ENCODE assay signal across 33 cellular contexts in genomic region chr12:13275366-13275765, GRCh38.
DNase-seq lines count a peak whose midpoint lies in the region; ATAC-seq and TF ChIP-seq lines count a peak whose summit lies in the region.
"Had no signal": no experiment of that assay in that cellular context is flagged by ENCODE, and none has a peak within 500 bp of the region (broad histone marks: within the 10 kb centered on the region; RNA-seq: fewer than 3 reads in every experiment).

No MANE protein-coding gene starts in this region.

- H3K4me3 Mint-ChIP-seq in CD4-positive, alpha-beta T cell = no peak overlapping the region
- no peak overlapping the region for H3K4me3 Mint-ChIP-seq in naive thymus-derived CD8-positive, alpha-beta T cell
- H3K4me3 Mint-ChIP-seq: activated CD4-positive, alpha-beta memory T cell treated with anti-CD3 and anti-CD28 coated beads for 36 hours; activated naive CD8-positive, alpha-beta T cell; activated T-helper 17 cell treated with anti-CD3 and anti-CD28 coated beads, Interleukin-2, amount 50 U/mL, for 72 hours; central memory CD8-positive, alpha-beta T cell; natural killer cell; stimulated activated naive B cell treated with anti-CD40 and anti-IgM and Interleukin-4, amounts not matched to agents 10 μg/mL and 1 μg/mL and 100 μg/mL, for 72 hours had no signal

- peaks cover 21% of the 10 kb centered on the region for H3K4me1 ChIP-seq in hepatocyte (ENCODE audit: insufficient read depth)
- H3K4me1 ChIP-seq: foreskin keratinocyte, SJSA1 had no signal

- H3K4me3 ChIP-seq in hepatocyte = no peak overlapping the region
- H3K4me3 ChIP-seq: Peyer's patch, right lobe of liver, SJSA1, suprapubic skin had no signal

- no peak overlapping the region for H3K27ac Mint-ChIP-seq in CD4-positive, alpha-beta T cell
- no peak overlapping the region for H3K27ac Mint-ChIP-seq in naive thymus-derived CD8-positive, alpha-beta T cell
- H3K27ac Mint-ChIP-seq: activated CD4-positive, alpha-beta memory T cell treated with anti-CD3 and anti-CD28 coated beads for 36 hours; activated naive CD8-positive, alpha-beta T cell; activated T-helper 17 cell treated with anti-CD3 and anti-CD28 coated beads, Interleukin-2, amount 50 U/mL, for 72 hours; natural killer cell; stimulated activated naive B cell treated with anti-CD40 and anti-IgM and Interleukin-4, amounts not matched to agents 10 μg/mL and 1 μg/mL and 100 μg/mL, for 72 hours had no signal

- H3K27me3 Mint-ChIP-seq in CD4-positive, alpha-beta T cell = peaks cover 57% of the 10 kb centered on the region
- peaks cover 28 to 50% (median 45%) of the 10 kb centered on the region in 5 donors for H3K27me3 Mint-ChIP-seq in naive thymus-derived CD8-positive, alpha-beta T cell

- no peaks in the 10 kb centered on the region for H3K9me2 ChIP-seq in hepatocyte (replicated peaks; ENCODE audit: insufficient read depth)

- H3K36me3 ChIP-seq in hepatocyte (replicated peaks; ENCODE audit: insufficient read depth, low read depth) = no peaks in the 10 kb centered on the region
- H3K36me3 ChIP-seq: Peyer's patch, right lobe of liver, SJSA1, suprapubic skin had no signal

- H4K20me1 ChIP-seq in hepatocyte (ENCODE audit: insufficient read depth, poor library complexity, severe bottlenecking) = no peaks in the 10 kb centered on the region

- H2AFZ ChIP-seq in hepatocyte = no peak overlapping the region

- no peaks in the 10 kb centered on the region for H3K9me3 ChIP-seq in hepatocyte (ENCODE audit: low read depth)
- H3K9me3 ChIP-seq in CD4-positive, alpha-beta T cell (ENCODE audit: control insufficient read depth, low read length) = no peaks in the 10 kb centered on the region
- H3K9me3 ChIP-seq: Peyer's patch, right lobe of liver, SJSA1, suprapubic skin had no signal

- POLR2A ChIA-PET in CD4-positive, alpha-beta T cell (lab: Charles Lee) = no interaction called here
- POLR2A ChIA-PET in naive thymus-derived CD8-positive, alpha-beta T cell (lab: Charles Lee) = no interaction called here

- intact Hi-C loops in CD4-positive, alpha-beta T cell (cut with DNase I, micrococcal nuclease) = loop anchor here in 1 of 2 experiments (5.0 kb wide), 1 partner anchor 1392 kb away; no protein-coding TSS in a partner anchor

- no peak overlapping the region for H3K4me2 ChIP-seq in hepatocyte

- H3K27ac ChIP-seq in angular gyrus (ENCODE audit: low read depth, low read length) (peak overlapping the region; percentile 9), hepatocyte (peak overlapping the region; percentile 27)
- no peak overlapping the region for H3K27ac ChIP-seq in CD4-positive, alpha-beta T cell (ENCODE audit: low read depth, low read length)
- H3K27ac ChIP-seq: foreskin keratinocyte, Peyer's patch, right lobe of liver, SJSA1, suprapubic skin had no signal

- no peak for TF ChIP-seq CTCF in hepatocyte (IDR thresholded peaks at IDR 0.05; ENCODE audit: poor library complexity)
- no peak for TF ChIP-seq CTCF in CD4-positive, alpha-beta T cell (IDR thresholded peaks at IDR 0.05)

- peak; percentile 18 for DNase-seq in NCI-H82 (lab: John Stamatoyannopoulos, UW)
- DNase-seq in NCI-H82 treated with DMSO at 0.1 percent for 48 hours (lab: John Stamatoyannopoulos, UW; ENCODE audit: unreplicated experiment) = no peak
- no peak for DNase-seq in hepatocyte (ENCODE audit: low spot score)
- no peak for DNase-seq in NCI-H187 treated with DMSO at 0.1 percent for 48 hours (lab: John Stamatoyannopoulos, UW)
- DNase-seq in CD4-positive, alpha-beta T cell = no peak
- DNase-seq in naive thymus-derived CD8-positive, alpha-beta T cell = no peak
- DNase-seq: activated CD4-positive, alpha-beta memory T cell treated with anti-CD3 and anti-CD28 coated beads for 36 hours; activated CD8-positive, alpha-beta memory T cell treated with anti-CD3 and anti-CD28 coated beads, Interleukin-2, amount 50 U/mL, for 48 hours; C1 segment of cervical spinal cord; effector CD4-positive, alpha-beta T cell; foreskin keratinocyte; GDM1; KG1; left ventricle myocardium superior; midbrain; natural killer cell; NCI-H146; Peyer's patch; posterior cingulate gyrus; right lobe of liver; stimulated activated CD4-positive, alpha-beta T cell treated with anti-CD3 and anti-CD28 coated beads, Interleukin-12 subunit alpha, Interleukin-12 subunit beta, amount 100 ng/mL, for 4 hours; stimulated activated CD4-positive, alpha-beta T cell treated with anti-CD3 and anti-CD28 coated beads, Interleukin-4, amount 100 ng/mL, for 24 hours; stimulated activated naive B cell treated with anti-CD40 and anti-IgM and Interleukin-4, amounts not matched to agents 10 μg/mL and 1 μg/mL and 100 μg/mL, for 72 hours; T-helper 1 cell had no signal

- no peak for ATAC-seq in CD4-positive, alpha-beta T cell (ENCODE audit: poor library complexity)
- ATAC-seq in naive thymus-derived CD8-positive, alpha-beta T cell = no peak
- no peak for ATAC-seq in GM18873 (IDR thresholded peaks at IDR 0.05; ENCODE audit: low FRiP score, unreplicated experiment)
- ATAC-seq: activated CD4-positive, CD25-positive, alpha-beta regulatory T cell treated with anti-CD3 and anti-CD28 coated beads, Interleukin-2, amount 50 U/mL, for 24 hours; activated T-helper 17 cell treated with anti-CD3 and anti-CD28 coated beads, Interleukin-2, amount 50 U/mL, for 72 hours; esophagus mucosa; foreskin keratinocyte; left ventricle myocardium superior; natural killer cell; right lobe of liver; stimulated activated naive B cell treated with anti-CD40 and anti-IgM and Interleukin-4, amounts not matched to agents 10 μg/mL and 1 μg/mL and 100 μg/mL, for 72 hours had no signal

- H3K9me3 Mint-ChIP-seq in CD4-positive, alpha-beta T cell = no peaks in the 10 kb centered on the region
- H3K9me3 Mint-ChIP-seq in naive thymus-derived CD8-positive, alpha-beta T cell = no peaks in the 10 kb centered on the region
- H3K9me3 Mint-ChIP-seq: activated CD4-positive, alpha-beta memory T cell treated with anti-CD3 and anti-CD28 coated beads for 36 hours; activated T-helper 17 cell treated with anti-CD3 and anti-CD28 coated beads, Interleukin-2, amount 50 U/mL, for 72 hours; central memory CD8-positive, alpha-beta T cell; natural killer cell had no signal

- CTCF ChIA-PET in CD4-positive, alpha-beta T cell (lab: Charles Lee) = no interaction called here

- peaks cover 7% of the 10 kb centered on the region for H3K4me1 Mint-ChIP-seq in CD4-positive, alpha-beta T cell (ENCODE audit: low read depth)
- peaks cover 2 to 8% (median 5%) of the 10 kb centered on the region in 4 donors for H3K4me1 Mint-ChIP-seq in naive thymus-derived CD8-positive, alpha-beta T cell
- H3K4me1 Mint-ChIP-seq: activated T-helper 17 cell treated with anti-CD3 and anti-CD28 coated beads, Interleukin-2, amount 50 U/mL, for 72 hours had no signal

- no peaks in the 10 kb centered on the region for H3K36me3 Mint-ChIP-seq in CD4-positive, alpha-beta T cell (ENCODE audit: low read depth)
- no peaks in the 10 kb centered on the region for H3K36me3 Mint-ChIP-seq in naive thymus-derived CD8-positive, alpha-beta T cell
- H3K36me3 Mint-ChIP-seq: activated CD4-positive, alpha-beta memory T cell treated with anti-CD3 and anti-CD28 coated beads for 36 hours; activated naive CD8-positive, alpha-beta T cell; natural killer cell had no signal

- H3K79me2 ChIP-seq in hepatocyte = no peaks in the 10 kb centered on the region

- no peaks in the 10 kb centered on the region for H3K27me3 ChIP-seq in hepatocyte
- H3K27me3 ChIP-seq in CD4-positive, alpha-beta T cell (ENCODE audit: control insufficient read depth, insufficient read depth, low read length) = peaks cover 47% of the 10 kb centered on the region
- H3K27me3 ChIP-seq: Peyer's patch, right lobe of liver had no signal

- WGBS in hepatocyte (ENCODE audit: low lambda C conversion rate, missing lambda C conversion rate) = 67% methylated on average over 4 of the region's 4 CpGs
